Comparison of ENCODE assay signal across 16 cellular contexts in genomic region chr5:111734597-111734996, GRCh38.
"Had no signal": no experiment of that assay in that cellular context is flagged by ENCODE, and none has a peak within 500 bp of the region (broad histone marks: within the 10 kb centered on the region; RNA-seq: fewer than 3 reads in every experiment).

No MANE protein-coding gene starts in this region.

- H3K27ac ChIP-seq: colonic mucosa, foreskin keratinocyte, uterus had no signal

- H3K27ac Mint-ChIP-seq: activated CD4-positive, alpha-beta memory T cell treated with anti-CD3 and anti-CD28 coated beads for 36 hours; activated CD4-positive, alpha-beta T cell treated with anti-CD3 and anti-CD28 coated beads for 36 hours; activated CD8-positive, alpha-beta memory T cell treated with anti-CD3 and anti-CD28 coated beads, Interleukin-2, amount 10 ng/mL, durations not matched to agents 7 days and 5 days; activated naive CD4-positive, alpha-beta T cell treated with anti-CD3 and anti-CD28 coated beads, Interleukin-2, amount 10 ng/mL, durations not matched to agents 7 days and 5 days; natural killer cell; stimulated activated naive B cell treated with anti-CD40 and anti-IgM and Interleukin-4, amounts not matched to agents 10 μg/mL and 1 μg/mL and 100 μg/mL, for 72 hours; T-helper 17 cell had no signal

- H3K36me3 Mint-ChIP-seq: activated CD8-positive, alpha-beta memory T cell treated with anti-CD3 and anti-CD28 coated beads, Interleukin-2, amount 10 ng/mL, durations not matched to agents 7 days and 5 days; natural killer cell had no signal

- H3K36me3 ChIP-seq: colonic mucosa, uterus had no signal

- H3K9me3 Mint-ChIP-seq: activated CD4-positive, alpha-beta memory T cell treated with anti-CD3 and anti-CD28 coated beads for 36 hours; activated naive CD4-positive, alpha-beta T cell treated with anti-CD3 and anti-CD28 coated beads, Interleukin-2, amount 10 ng/mL, durations not matched to agents 7 days and 5 days; activated T-helper 2 cell treated with anti-CD3 and anti-CD28 coated beads, Interferon-gamma antibody, Interleukin-2, Interleukin-4, amounts not matched to agents 10 μg/mL and 5 μg/mL and 100 μg/mL, durations not matched to agents 14 hours and 24 hours and 36 hours; natural killer cell; stimulated activated naive B cell treated with anti-CD40 and anti-IgM and Interleukin-4, amounts not matched to agents 10 μg/mL and 1 μg/mL and 100 μg/mL, for 72 hours had no signal

- H3K27me3 Mint-ChIP-seq: activated CD4-positive, alpha-beta T cell treated with anti-CD3 and anti-CD28 coated beads for 36 hours; activated CD8-positive, alpha-beta memory T cell treated with anti-CD3 and anti-CD28 coated beads, Interleukin-2, amount 10 ng/mL, durations not matched to agents 7 days and 5 days; stimulated activated naive B cell treated with anti-CD40 and anti-IgM and Interleukin-4, amounts not matched to agents 10 μg/mL and 1 μg/mL and 100 μg/mL, for 72 hours had no signal

- H3K27me3 ChIP-seq: colonic mucosa, foreskin keratinocyte, tibial nerve, uterus had no signal

- H3K9me3 ChIP-seq: colonic mucosa, mucosa of descending colon, tibial nerve, uterus had no signal

- H3K4me3 Mint-ChIP-seq: activated CD4-positive, alpha-beta memory T cell treated with anti-CD3 and anti-CD28 coated beads for 36 hours; activated CD4-positive, alpha-beta T cell treated with anti-CD3 and anti-CD28 coated beads for 36 hours; activated CD8-positive, alpha-beta memory T cell treated with anti-CD3 and anti-CD28 coated beads, Interleukin-2, amount 10 ng/mL, durations not matched to agents 7 days and 5 days; activated naive CD4-positive, alpha-beta T cell treated with anti-CD3 and anti-CD28 coated beads, Interleukin-2, amount 10 ng/mL, durations not matched to agents 7 days and 5 days; natural killer cell; stimulated activated naive B cell treated with anti-CD40 and anti-IgM and Interleukin-4, amounts not matched to agents 10 μg/mL and 1 μg/mL and 100 μg/mL, for 72 hours; T-helper 17 cell had no signal

- H3K4me1 ChIP-seq: colonic mucosa, foreskin keratinocyte, uterus had no signal

- H3K4me3 ChIP-seq: colonic mucosa, mucosa of descending colon, tibial nerve, uterus had no signal

- ATAC-seq: activated CD8-positive, alpha-beta memory T cell treated with anti-CD3 and anti-CD28 coated beads, Interleukin-2, amount 10 ng/mL, durations not matched to agents 7 days and 5 days; mucosa of descending colon; stimulated activated naive B cell treated with anti-CD40 and anti-IgM and Interleukin-4, amounts not matched to agents 10 μg/mL and 1 μg/mL and 100 μg/mL, for 72 hours; T-helper 17 cell had no signal

- DNase-seq: activated CD4-positive, alpha-beta memory T cell treated with anti-CD3 and anti-CD28 coated beads for 36 hours; activated CD8-positive, alpha-beta memory T cell treated with anti-CD3 and anti-CD28 coated beads, Interleukin-2, amount 10 ng/mL, durations not matched to agents 7 days and 5 days; activated naive CD4-positive, alpha-beta T cell treated with anti-CD3 and anti-CD28 coated beads, Interleukin-2, amount 10 ng/mL, durations not matched to agents 7 days and 5 days; activated T-cell treated with anti-CD3 and anti-CD28 coated beads, Interleukin-2, amount 50 U/mL, for 1 hour; colonic mucosa; mucosa of descending colon; natural killer cell; stimulated activated CD4-positive, alpha-beta T cell treated with anti-CD3 and anti-CD28 coated beads, Interleukin-15, amount 100 ng/mL, for 24 hours; stimulated activated CD4-positive, alpha-beta T cell treated with anti-CD3 and anti-CD28 coated beads, Interleukin-4, amount 100 ng/mL, for 1 hour; stimulated activated naive B cell treated with anti-CD40 and anti-IgM and Interleukin-4, amounts not matched to agents 10 μg/mL and 1 μg/mL and 100 μg/mL, for 72 hours; T-helper 17 cell; uterus had no signal
